In genomic region chr14:70808023-70808401, GRCh38 we compare ENCODE assay signal across 8 cellular contexts. TPM values are rescaled to one million over a fixed set of nuclear protein-coding genes. Genes with fewer than 3 reads are reported as not detected.
A peak's percentile ranks its signal among the peaks of the same experiment; 100 is the strongest.
DNase-seq lines count a peak whose midpoint lies in the region; ATAC-seq lines count a peak whose summit lies in the region.

No MANE protein-coding gene starts in this region.

- no peaks in the 10 kb centered on the region for H3K36me3 Mint-ChIP-seq in activated T-helper 1 cell treated with anti-CD3 and anti-CD28 coated beads, Interleukin-12 subunit alpha, Interleukin-12 subunit beta, Interleukin-2, Interleukin-4 antibody, amounts not matched to agents 30 ng/mL and 10 ng/mL and 1 ng/mL, durations not matched to agents 14 hours and 24 hours and 36 hours (ENCODE audit: low read depth)

- peaks cover 11% of the 10 kb centered on the region for H3K4me1 Mint-ChIP-seq in activated T-helper 1 cell treated with anti-CD3 and anti-CD28 coated beads, Interleukin-12 subunit alpha, Interleukin-12 subunit beta, Interleukin-2, Interleukin-4 antibody, amounts not matched to agents 30 ng/mL and 10 ng/mL and 1 ng/mL, durations not matched to agents 14 hours and 24 hours and 36 hours (ENCODE audit: low read depth)

- no peaks in the 10 kb centered on the region for H3K27me3 Mint-ChIP-seq in activated T-helper 1 cell treated with anti-CD3 and anti-CD28 coated beads, Interleukin-12 subunit alpha, Interleukin-12 subunit beta, Interleukin-2, Interleukin-4 antibody, amounts not matched to agents 30 ng/mL and 10 ng/mL and 1 ng/mL, durations not matched to agents 14 hours and 24 hours and 36 hours (ENCODE audit: insufficient read depth)

- H3K9me3 Mint-ChIP-seq in activated T-helper 1 cell treated with anti-CD3 and anti-CD28 coated beads, Interleukin-12 subunit alpha, Interleukin-12 subunit beta, Interleukin-2, Interleukin-4 antibody, amounts not matched to agents 30 ng/mL and 10 ng/mL and 1 ng/mL, durations not matched to agents 14 hours and 24 hours and 36 hours: no peaks in the 10 kb centered on the region

- H3K27ac Mint-ChIP-seq in activated T-helper 1 cell treated with anti-CD3 and anti-CD28 coated beads, Interleukin-12 subunit alpha, Interleukin-12 subunit beta, Interleukin-2, Interleukin-4 antibody, amounts not matched to agents 30 ng/mL and 10 ng/mL and 1 ng/mL, durations not matched to agents 14 hours and 24 hours and 36 hours: peak overlapping the region; percentile 59

- peaks cover 1% of the 10 kb centered on the region; the same call in 1 of the 2 replicates for H3K4me1 ChIP-seq in iPS DF 6.9 (ENCODE audit: control insufficient read depth, insufficient read depth, low read length)

- intact Hi-C loops in activated T-helper 1 cell treated with anti-CD3 and anti-CD28 coated beads, Interleukin-12 subunit alpha, Interleukin-12 subunit beta, Interleukin-2, Interleukin-4 antibody, amounts not matched to agents 30 ng/mL and 10 ng/mL and 1 ng/mL, durations not matched to agents 14 hours and 24 hours and 36 hours (cut with micrococcal nuclease): loop anchor here (2.0 to 5.0 kb wide), 4 partner anchors 15 to 185 kb away; partner anchors contain the start of gene TTC9

- DNase-seq in DMS 273 (lab: John Stamatoyannopoulos, UW; ENCODE audit: unreplicated experiment) (peak; percentile 63), DMS 273 treated with DMSO at 0.1 percent for 48 hours (lab: John Stamatoyannopoulos, UW) (no peak), NCI-H2171 (lab: John Stamatoyannopoulos, UW) (peak; percentile 18), iPS DF 6.9 (ENCODE audit: low read depth, low spot score) (no peak)
- peak; percentile 49 for DNase-seq in activated T-helper 1 cell treated with anti-CD3 and anti-CD28 coated beads, Interleukin-12 subunit alpha, Interleukin-12 subunit beta, Interleukin-2, Interleukin-4 antibody, amounts not matched to agents 30 ng/mL and 10 ng/mL and 1 ng/mL, durations not matched to agents 14 hours and 24 hours and 36 hours (ENCODE audit: low spot score)
- peak; percentile 67 for DNase-seq in stimulated activated CD4-positive, alpha-beta T cell treated with anti-CD3 and anti-CD28 coated beads, Interleukin-1b, Interleukin-23, amount 100 ng/mL, for 48 hours

- WGBS in iPS DF 6.9 (ENCODE audit: insufficient coverage, insufficient read length): no CpG with 5 or more reads among the region's 6 CpGs

- H3K4me3 Mint-ChIP-seq in activated T-helper 1 cell treated with anti-CD3 and anti-CD28 coated beads, Interleukin-12 subunit alpha, Interleukin-12 subunit beta, Interleukin-2, Interleukin-4 antibody, amounts not matched to agents 30 ng/mL and 10 ng/mL and 1 ng/mL, durations not matched to agents 14 hours and 24 hours and 36 hours: peak overlapping the region; percentile 71

- H3K4me3 ChIP-seq in iPS DF 6.9 (ENCODE audit: low read length): peak overlapping the region; percentile 73; the same call in 1 of the 2 replicates

- ATAC-seq in HG02938 (IDR thresholded peaks at IDR 0.05; ENCODE audit: unreplicated experiment) (no peak), GM21390 (IDR thresholded peaks at IDR 0.05; ENCODE audit: unreplicated experiment) (no peak)

- no peaks in the 10 kb centered on the region for H3K36me3 ChIP-seq in iPS DF 6.9 (ENCODE audit: control insufficient read depth, insufficient read depth, low read length)

- no peak overlapping the region for H3K27ac ChIP-seq in iPS DF 6.9 (ENCODE audit: low read length)

- no peaks in the 10 kb centered on the region for H3K9me3 ChIP-seq in iPS DF 6.9 (ENCODE audit: control insufficient read depth, insufficient read depth, low read length)

- no peaks in the 10 kb centered on the region for H3K27me3 ChIP-seq in iPS DF 6.9 (ENCODE audit: control insufficient read depth, insufficient read depth, low read length)

RNA-seq across cellular contexts. Expression of gene MAP3K9, which starts 1.3 kb away (rescaled TPM):
- 3.5 and 4.1 TPM in 2 replicates for total RNA-seq in activated T-helper 1 cell treated with anti-CD3 and anti-CD28 coated beads, Interleukin-12 subunit alpha, Interleukin-12 subunit beta, Interleukin-2, Interleukin-4 antibody, amounts not matched to agents 30 ng/mL and 10 ng/mL and 1 ng/mL, durations not matched to agents 14 hours and 24 hours and 36 hours

Comparison
In these comparisons a context has a peak if more than half of its experiments do, and no peak if none do; other contexts are left out.
1. DNase-seq: peak in DMS 273 (single experiment), NCI-H2171 (single experiment), activated T-helper 1 cell treated with anti-CD3 and anti-CD28 coated beads, Interleukin-12 subunit alpha, Interleukin-12 subunit beta, Interleukin-2, Interleukin-4 antibody, amounts not matched to agents 30 ng/mL and 10 ng/mL and 1 ng/mL, durations not matched to agents 14 hours and 24 hours and 36 hours (single experiment) and stimulated activated CD4-positive, alpha-beta T cell treated with anti-CD3 and anti-CD28 coated beads, Interleukin-1b, Interleukin-23, amount 100 ng/mL, for 48 hours (single experiment); none in DMS 273 treated with DMSO at 0.1 percent for 48 hours (single experiment) and iPS DF 6.9 (single experiment).